ENCODE assay signal across 29 cellular contexts in genomic region chr16:14374451-14375131, GRCh38.
"Had no signal": no experiment of that assay in that cellular context is flagged by ENCODE, and none has a peak within 500 bp of the region (broad histone marks: within the 10 kb centered on the region; RNA-seq: fewer than 3 reads in every experiment).

No MANE protein-coding gene starts in this region.

- H3K4me1 Mint-ChIP-seq: activated CD4-positive, alpha-beta T cell treated with anti-CD3 and anti-CD28 coated beads, Interleukin-2, amount 10 ng/mL, durations not matched to agents 24 days and 14 days; activated naive CD8-positive, alpha-beta T cell treated with anti-CD3 and anti-CD28 coated beads for 36 hours; stimulated activated naive CD8-positive, alpha-beta T cell treated with anti-CD3 and anti-CD28 coated beads, Interleukin-15, amount 100 ng/mL, for 72 hours had no signal

- H3K27me3 ChIP-seq: adrenal gland, heart left ventricle, ovary, sigmoid colon, thyroid gland had no signal

- H3K27ac ChIP-seq: adrenal gland, heart left ventricle, ovary, prostate gland, sigmoid colon, thyroid gland, VCaP had no signal

- H3K27ac Mint-ChIP-seq: activated CD4-positive, alpha-beta memory T cell treated with anti-CD3 and anti-CD28 coated beads for 36 hours; activated CD4-positive, alpha-beta T cell treated with anti-CD3 and anti-CD28 coated beads, Interleukin-2, amount 10 ng/mL, durations not matched to agents 24 days and 14 days; activated naive CD4-positive, alpha-beta T cell treated with anti-CD3 and anti-CD28 coated beads for 36 hours; activated naive CD8-positive, alpha-beta T cell treated with anti-CD3 and anti-CD28 coated beads for 36 hours; activated T-helper 1 cell treated with anti-CD3 and anti-CD28 coated beads, Interleukin-12 subunit alpha, Interleukin-12 subunit beta, Interleukin-2, Interleukin-4 antibody, amounts not matched to agents 30 ng/mL and 10 ng/mL and 1 ng/mL, durations not matched to agents 14 hours and 24 hours and 36 hours; natural killer cell treated with Interleukin-12 subunit alpha and Interleukin-12 subunit beta and Interleukin-15 and Interleukin-18, amount 100 ng/mL, for 72 hours; stimulated activated memory B cell treated with anti-CD40 and anti-IgM and Interleukin-4, amounts not matched to agents 10 μg/mL and 1 μg/mL and 100 μg/mL, for 72 hours had no signal

- DNase-seq: activated CD4-positive, alpha-beta memory T cell treated with anti-CD3 and anti-CD28 coated beads for 36 hours; activated CD4-positive, alpha-beta T cell treated with anti-CD3 and anti-CD28 coated beads, Interleukin-2, amount 10 ng/mL, durations not matched to agents 24 days and 14 days; activated CD4-positive, CD25-positive, alpha-beta regulatory T cell treated with anti-CD3 and anti-CD28 coated beads, Interleukin-2, amount 50 U/mL, for 72 hours; activated CD8-positive, alpha-beta memory T cell treated with anti-CD3 and anti-CD28 coated beads, Interleukin-2, amount 50 U/mL, for 4 hours; activated effector memory CD4-positive, alpha-beta T cell treated with anti-CD3 and anti-CD28 coated beads, Interleukin-2, amount 50 U/mL, for 16 hours; activated naive CD4-positive, alpha-beta T cell treated with anti-CD3 and anti-CD28 coated beads for 36 hours; activated naive CD8-positive, alpha-beta T cell treated with anti-CD3 and anti-CD28 coated beads for 36 hours; activated T-cell treated with anti-CD3 and anti-CD28 coated beads, Interleukin-2, amount 50 U/mL, for 1 hour; adrenal gland; aorta; heart left ventricle; ovary; retina; sigmoid colon; small intestine; stimulated activated CD4-positive, alpha-beta T cell treated with anti-CD3 and anti-CD28 coated beads, Interleukin-1b, Interleukin-23, amount 100 ng/mL, for 48 hours; stimulated activated CD4-positive, alpha-beta T cell treated with anti-CD3 and anti-CD28 coated beads, Interleukin-4, amount 100 ng/mL, for 4 hours; stimulated activated CD8-positive, alpha-beta memory T cell treated with anti-CD3 and anti-CD28 coated beads, Interleukin-4, amount 100 ng/mL, for 48 hours; stimulated activated naive CD8-positive, alpha-beta T cell treated with anti-CD3 and anti-CD28 coated beads, Interleukin-15, amount 100 ng/mL, for 72 hours; T-helper 9 cell; thyroid gland had no signal

- H3K4me1 ChIP-seq: adrenal gland, prostate gland, sigmoid colon, thyroid gland had no signal

- H3K4me3 Mint-ChIP-seq: activated CD4-positive, alpha-beta memory T cell treated with anti-CD3 and anti-CD28 coated beads for 36 hours; activated CD4-positive, alpha-beta T cell treated with anti-CD3 and anti-CD28 coated beads, Interleukin-2, amount 10 ng/mL, durations not matched to agents 24 days and 14 days; activated naive CD4-positive, alpha-beta T cell treated with anti-CD3 and anti-CD28 coated beads for 36 hours; activated naive CD8-positive, alpha-beta T cell treated with anti-CD3 and anti-CD28 coated beads for 36 hours; activated T-helper 1 cell treated with anti-CD3 and anti-CD28 coated beads, Interleukin-12 subunit alpha, Interleukin-12 subunit beta, Interleukin-2, Interleukin-4 antibody, amounts not matched to agents 30 ng/mL and 10 ng/mL and 1 ng/mL, durations not matched to agents 14 hours and 24 hours and 36 hours; brain; natural killer cell treated with Interleukin-12 subunit alpha and Interleukin-12 subunit beta and Interleukin-15 and Interleukin-18, amount 100 ng/mL, for 72 hours; stimulated activated memory B cell treated with anti-CD40 and anti-IgM and Interleukin-4, amounts not matched to agents 10 μg/mL and 1 μg/mL and 100 μg/mL, for 72 hours; stimulated activated naive CD8-positive, alpha-beta T cell treated with anti-CD3 and anti-CD28 coated beads, Interleukin-15, amount 100 ng/mL, for 72 hours had no signal

- FAIRE-seq: endothelial cell of umbilical vein, small intestine, TTC549 had no signal

- H3K36me3 ChIP-seq: adrenal gland, heart left ventricle, ovary, prostate gland, sigmoid colon, thyroid gland had no signal

- H3K4me3 ChIP-seq: adrenal gland, heart left ventricle, ovary, prostate gland, sigmoid colon, thyroid gland had no signal

- H3K27me3 Mint-ChIP-seq: activated CD4-positive, alpha-beta memory T cell treated with anti-CD3 and anti-CD28 coated beads for 36 hours; activated CD4-positive, alpha-beta T cell treated with anti-CD3 and anti-CD28 coated beads, Interleukin-2, amount 10 ng/mL, durations not matched to agents 24 days and 14 days; activated naive CD8-positive, alpha-beta T cell treated with anti-CD3 and anti-CD28 coated beads for 36 hours; stimulated activated memory B cell treated with anti-CD40 and anti-IgM and Interleukin-4, amounts not matched to agents 10 μg/mL and 1 μg/mL and 100 μg/mL, for 72 hours; stimulated activated naive CD8-positive, alpha-beta T cell treated with anti-CD3 and anti-CD28 coated beads, Interleukin-15, amount 100 ng/mL, for 72 hours had no signal

- H3K36me3 Mint-ChIP-seq: activated CD4-positive, alpha-beta memory T cell treated with anti-CD3 and anti-CD28 coated beads for 36 hours; activated naive CD8-positive, alpha-beta T cell treated with anti-CD3 and anti-CD28 coated beads for 36 hours; brain; natural killer cell treated with Interleukin-12 subunit alpha and Interleukin-12 subunit beta and Interleukin-15 and Interleukin-18, amount 100 ng/mL, for 72 hours; stimulated activated memory B cell treated with anti-CD40 and anti-IgM and Interleukin-4, amounts not matched to agents 10 μg/mL and 1 μg/mL and 100 μg/mL, for 72 hours had no signal

- ATAC-seq: heart left ventricle; natural killer cell treated with Interleukin-12 subunit alpha and Interleukin-12 subunit beta and Interleukin-15 and Interleukin-18, amount 100 ng/mL, for 72 hours; stimulated activated memory B cell treated with anti-CD40 and anti-IgM and Interleukin-4, amounts not matched to agents 10 μg/mL and 1 μg/mL and 100 μg/mL, for 72 hours; stimulated activated naive CD8-positive, alpha-beta T cell treated with anti-CD3 and anti-CD28 coated beads, Interleukin-15, amount 100 ng/mL, for 72 hours had no signal

- H3K9me3 ChIP-seq: adrenal gland, heart left ventricle, ovary, prostate gland, sigmoid colon, thyroid gland had no signal

- H3K9me3 Mint-ChIP-seq: activated CD4-positive, alpha-beta memory T cell treated with anti-CD3 and anti-CD28 coated beads for 36 hours; activated CD4-positive, alpha-beta T cell treated with anti-CD3 and anti-CD28 coated beads, Interleukin-2, amount 10 ng/mL, durations not matched to agents 24 days and 14 days; activated naive CD4-positive, alpha-beta T cell treated with anti-CD3 and anti-CD28 coated beads for 36 hours; activated naive CD8-positive, alpha-beta T cell treated with anti-CD3 and anti-CD28 coated beads for 36 hours; activated T-helper 1 cell treated with anti-CD3 and anti-CD28 coated beads, Interleukin-12 subunit alpha, Interleukin-12 subunit beta, Interleukin-2, Interleukin-4 antibody, amounts not matched to agents 30 ng/mL and 10 ng/mL and 1 ng/mL, durations not matched to agents 14 hours and 24 hours and 36 hours; natural killer cell treated with Interleukin-12 subunit alpha and Interleukin-12 subunit beta and Interleukin-15 and Interleukin-18, amount 100 ng/mL, for 72 hours; stimulated activated memory B cell treated with anti-CD40 and anti-IgM and Interleukin-4, amounts not matched to agents 10 μg/mL and 1 μg/mL and 100 μg/mL, for 72 hours; stimulated activated naive CD8-positive, alpha-beta T cell treated with anti-CD3 and anti-CD28 coated beads, Interleukin-15, amount 100 ng/mL, for 72 hours had no signal
